Comparison of ENCODE assay signal across 13 cellular contexts in the genomic region with DNA sequence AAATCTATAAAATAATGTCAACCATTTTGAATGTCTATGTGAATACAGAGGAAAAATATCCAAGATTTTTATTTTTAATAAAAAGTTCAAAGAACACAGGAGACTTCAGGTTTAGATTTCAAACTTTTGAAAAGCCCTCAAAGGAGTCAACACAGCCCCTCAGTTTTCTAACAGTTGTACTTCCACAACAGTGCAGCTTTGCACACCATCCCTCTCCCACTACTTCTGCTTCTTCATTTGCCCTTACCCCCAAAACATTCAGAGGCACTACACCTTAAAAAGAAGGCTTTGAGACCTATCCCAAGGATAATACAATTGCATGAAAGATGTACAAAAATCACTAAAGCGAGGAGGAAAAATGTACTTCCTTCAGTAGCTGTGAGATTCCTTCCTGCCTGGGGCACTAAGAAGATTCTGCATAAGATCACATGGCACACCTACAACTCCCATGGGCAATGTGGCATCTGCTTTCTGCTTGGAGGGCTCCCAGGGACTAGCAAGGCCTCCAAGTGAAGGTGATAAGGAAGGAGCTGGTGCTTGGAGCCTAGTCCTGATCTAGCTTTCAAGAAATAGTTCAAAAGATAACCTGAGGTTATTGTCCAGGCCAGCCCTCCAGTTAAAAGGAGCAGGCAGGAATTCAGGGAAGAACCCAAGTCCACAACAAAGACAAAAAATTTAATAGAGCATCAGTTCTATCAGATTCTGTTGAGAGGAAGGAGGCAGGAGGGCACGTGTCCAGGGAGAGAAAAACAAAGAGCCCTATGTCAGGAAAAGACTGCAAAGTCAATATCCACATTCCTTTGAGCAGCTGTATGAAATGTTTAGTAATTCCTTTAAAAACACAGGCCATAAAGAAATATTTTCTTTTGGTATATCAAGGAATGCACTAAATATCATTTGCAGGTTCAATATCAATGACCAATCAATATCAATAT. TPM values are rescaled to one million over a fixed set of nuclear protein-coding genes. Genes with fewer than 3 reads are reported as not detected.
DNase-seq lines count a peak whose midpoint lies in the region; ATAC-seq and TF ChIP-seq lines count a peak whose summit lies in the region.
"Had no signal": no experiment of that assay in that cellular context is flagged by ENCODE, and none has a peak within 500 bp of the region (broad histone marks: within the 10 kb centered on the region; RNA-seq: fewer than 3 reads in every experiment).

No MANE protein-coding gene starts in this region.

- peaks cover 59% of the 10 kb centered on the region for H3K4me1 Mint-ChIP-seq in stimulated activated effector memory CD8-positive, alpha-beta T cell treated with anti-CD3 and anti-CD28 coated beads, Interleukin-12 subunit alpha, Interleukin-12 subunit beta, amount 100 ng/mL, for 72 hours

- H4K20me1 ChIP-seq in Loucy (ENCODE audit: insufficient read depth, low read length, poor library complexity, severe bottlenecking), result peaks cover 11% of the 10 kb centered on the region

- H3K9me2 ChIP-seq in Loucy (replicated peaks; ENCODE audit: low read depth, low read length), result no peaks in the 10 kb centered on the region

- H3K4me3 ChIP-seq in Loucy (ENCODE audit: low read length, poor library complexity, severe bottlenecking), result peak overlapping the region; percentile 24
- H3K4me3 ChIP-seq: HAP-1 had no signal

- peaks cover 83% of the 10 kb centered on the region for H3K79me2 ChIP-seq in Loucy (ENCODE audit: insufficient read depth, low read length)

- H3K4me2 ChIP-seq in Loucy (ENCODE audit: low read depth, low read length, poor library complexity, severe bottlenecking), result peak overlapping the region; percentile 57

- no peaks in the 10 kb centered on the region for H3K36me3 ChIP-seq in Loucy (ENCODE audit: insufficient read depth, low read length)
- H3K36me3 ChIP-seq: HAP-1 had no signal

- ATAC-seq in stimulated activated effector memory CD8-positive, alpha-beta T cell treated with anti-CD3 and anti-CD28 coated beads, Interleukin-12 subunit alpha, Interleukin-12 subunit beta, amount 100 ng/mL, for 72 hours, result no peak
- ATAC-seq in HG03354 (IDR thresholded peaks at IDR 0.05; ENCODE audit: poor library complexity, severe bottlenecking, unreplicated experiment), result no peak

- peak; percentile 56 for DNase-seq in DMS 273 (lab: John Stamatoyannopoulos, UW; ENCODE audit: unreplicated experiment)
- no peak for DNase-seq in DMS 273 treated with DMSO at 0.1 percent for 48 hours (lab: John Stamatoyannopoulos, UW)
- DNase-seq in foreskin melanocyte, result peak; percentile 67
- no peak for DNase-seq in stimulated activated effector memory CD8-positive, alpha-beta T cell treated with anti-CD3 and anti-CD28 coated beads, Interleukin-12 subunit alpha, Interleukin-12 subunit beta, amount 100 ng/mL, for 72 hours (ENCODE audit: low spot score in 2 of 2)
- DNase-seq in ecto neural progenitor cell (ENCODE audit: low spot score), result no peak
- no peak for DNase-seq in posterior vena cava (ENCODE audit: low spot score)
- DNase-seq: NCI-H1092 treated with DMSO at 0.1 percent for 48 hours; NCI-H82; stimulated activated CD4-positive, alpha-beta T cell treated with anti-CD3 and anti-CD28 coated beads, Interleukin-2, amount 100 ng/mL, for 24 hours had no signal

- intact Hi-C loops in posterior vena cava (cut with DNase I), result no loop called here

- no peaks in the 10 kb centered on the region for H3K27me3 ChIP-seq in Loucy (ENCODE audit: insufficient read depth, low read length, poor library complexity, severe bottlenecking)

- no peaks in the 10 kb centered on the region for H3F3A ChIP-seq in Loucy (ENCODE audit: low read depth)

- peak overlapping the region; percentile 54 for H3K4me3 Mint-ChIP-seq in stimulated activated effector memory CD8-positive, alpha-beta T cell treated with anti-CD3 and anti-CD28 coated beads, Interleukin-12 subunit alpha, Interleukin-12 subunit beta, amount 100 ng/mL, for 72 hours

- H3K36me3 Mint-ChIP-seq in stimulated activated effector memory CD8-positive, alpha-beta T cell treated with anti-CD3 and anti-CD28 coated beads, Interleukin-12 subunit alpha, Interleukin-12 subunit beta, amount 100 ng/mL, for 72 hours, result peaks cover 53% of the 10 kb centered on the region

- H2AFZ ChIP-seq in Loucy (ENCODE audit: low read length), result no peak overlapping the region

- H3K27ac Mint-ChIP-seq in stimulated activated effector memory CD8-positive, alpha-beta T cell treated with anti-CD3 and anti-CD28 coated beads, Interleukin-12 subunit alpha, Interleukin-12 subunit beta, amount 100 ng/mL, for 72 hours, result peak overlapping the region; percentile 70

- H3K9me3 Mint-ChIP-seq in stimulated activated effector memory CD8-positive, alpha-beta T cell treated with anti-CD3 and anti-CD28 coated beads, Interleukin-12 subunit alpha, Interleukin-12 subunit beta, amount 100 ng/mL, for 72 hours, result no peaks in the 10 kb centered on the region

- peak overlapping the region; percentile 22 for H3K9ac ChIP-seq in Loucy (ENCODE audit: low read depth, low read length, poor library complexity, severe bottlenecking)

- no peaks in the 10 kb centered on the region for H3K9me3 ChIP-seq in Loucy (ENCODE audit: insufficient read depth, low read depth, low read length)
- H3K9me3 ChIP-seq: HAP-1 had no signal

- no peak for TF ChIP-seq CTCF in Loucy (conservative IDR thresholded peaks at IDR 0.05; ENCODE audit: low read length)

- peaks cover 47% of the 10 kb centered on the region for H3K4me1 ChIP-seq in Loucy (ENCODE audit: insufficient read depth, low read length, poor library complexity, severe bottlenecking)
- H3K4me1 ChIP-seq: HAP-1 had no signal

RNA-seq across cellular contexts. Expression of gene ARAP2, which starts 19.1 kb away (rescaled TPM):
- 10 to 100 TPM; 10.1 to 12.8 TPM for total RNA-seq in posterior vena cava

RNA-seq across cellular contexts. Expression of gene DTHD1, which starts 56.2 kb away (rescaled TPM):
- under 1 TPM; 0.37 to 0.38 TPM for total RNA-seq in posterior vena cava
- total RNA-seq: epithelial cell of proximal tubule had no signal

Comparison
In these comparisons a context has a peak if more than half of its experiments do, and no peak if none do; other contexts are left out.
1. DNase-seq: peak in DMS 273 (single experiment) and foreskin melanocyte (single experiment); none in DMS 273 treated with DMSO at 0.1 percent for 48 hours (single experiment), stimulated activated effector memory CD8-positive, alpha-beta T cell treated with anti-CD3 and anti-CD28 coated beads, Interleukin-12 subunit alpha, Interleukin-12 subunit beta, amount 100 ng/mL, for 72 hours (0 of 2), ecto neural progenitor cell (single experiment) and posterior vena cava (single experiment).